13 cellular contexts compared by ENCODE assay signal in genomic region chr6:168179702-168180382, GRCh38.
"Had no signal": no experiment of that assay in that cellular context is flagged by ENCODE, and none has a peak within 500 bp of the region (broad histone marks: within the 10 kb centered on the region; RNA-seq: fewer than 3 reads in every experiment).

No MANE protein-coding gene starts in this region.

- H3K4me3 ChIP-seq: lower lobe of right lung, upper lobe of right lung had no signal

- H3K27me3 ChIP-seq: brain microvascular endothelial cell, upper lobe of right lung had no signal

- H3K36me3 ChIP-seq: brain microvascular endothelial cell, lower lobe of right lung, upper lobe of right lung had no signal

- ATAC-seq: activated CD4-positive, alpha-beta T cell treated with anti-CD3 and anti-CD28 coated beads for 36 hours; activated CD8-positive, alpha-beta T cell treated with anti-CD3 and anti-CD28 coated beads for 36 hours; lower lobe of right lung; upper lobe of right lung had no signal

- H3K4me1 ChIP-seq: lower lobe of right lung, upper lobe of right lung had no signal

- DNase-seq: activated CD4-positive, alpha-beta T cell treated with anti-CD3 and anti-CD28 coated beads for 36 hours; activated CD8-positive, alpha-beta T cell treated with anti-CD3 and anti-CD28 coated beads for 36 hours; brain microvascular endothelial cell; hypothalamus; midbrain; naive B cell; occipital lobe; stimulated activated CD4-positive, alpha-beta T cell treated with anti-CD3 and anti-CD28 coated beads, Interleukin-12 subunit alpha, Interleukin-12 subunit beta, amount 100 ng/mL, for 4 hours; stimulated activated naive CD4-positive, alpha-beta T cell treated with Interleukin-2 at 50 U/mL for 16 hours; T1000; upper lobe of right lung had no signal

- H3K27ac ChIP-seq: brain microvascular endothelial cell, lower lobe of right lung, upper lobe of right lung, VCaP had no signal

- H3K9me3 ChIP-seq: lower lobe of right lung, upper lobe of right lung had no signal
